10 cellular contexts compared by ENCODE assay signal in the genomic region with DNA sequence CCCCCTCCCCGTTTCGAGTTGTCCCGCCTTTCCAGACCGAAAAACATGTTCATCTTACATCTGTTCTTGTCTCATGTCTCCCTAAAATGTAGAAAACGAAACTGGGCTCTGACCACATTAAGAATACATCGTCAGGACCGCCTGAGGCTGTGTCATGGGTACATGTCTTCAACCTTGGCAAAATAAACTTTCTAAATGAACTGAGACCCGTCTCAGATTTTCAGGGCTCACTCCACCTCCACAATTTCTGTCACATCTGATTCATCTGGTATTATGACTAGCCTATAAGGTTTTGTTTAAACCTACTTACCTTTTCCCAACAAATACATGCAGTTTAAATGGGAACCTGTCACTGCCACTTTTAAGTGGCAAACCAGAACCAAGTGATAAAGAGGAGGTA. TPM values are rescaled to one million over a fixed set of nuclear protein-coding genes. Genes with fewer than 3 reads are reported as not detected.
DNase-seq lines count a peak whose midpoint lies in the region; ATAC-seq, FAIRE-seq and TF ChIP-seq lines count a peak whose summit lies in the region.
"Had no signal": no experiment of that assay in that cellular context is flagged by ENCODE, and none has a peak within 500 bp of the region (broad histone marks: within the 10 kb centered on the region; RNA-seq: fewer than 3 reads in every experiment).

No MANE protein-coding gene starts in this region.

- TF ChIP-seq CTCF in RWPE1 (conservative IDR thresholded peaks at IDR 0.05; ENCODE audit: low read depth): no peak
- no peak for TF ChIP-seq CTCF in epithelial cell of esophagus (IDR thresholded peaks at IDR 0.05; ENCODE audit: insufficient read depth, low read depth, low read length, missing control alignments)

- peak; percentile 40 for DNase-seq in activated CD4-positive, alpha-beta T cell treated with anti-CD3 and anti-CD28 coated beads for 36 hours
- no peak for DNase-seq in activated CD4-positive, alpha-beta T cell treated with anti-CD3 and anti-CD28 coated beads, Interleukin-2, amount 50 U/mL, for 48 hours
- DNase-seq in RWPE1 (ENCODE audit: low spot score) (no peak), epithelial cell of esophagus (ENCODE audit: low read depth) (no peak), small intestine (no peak), DMS 273 treated with DMSO at 0.1 percent for 48 hours (lab: John Stamatoyannopoulos, UW) (no peak)
- no peak for DNase-seq in effector CD4-positive, alpha-beta T cell
- DNase-seq: OCI-M1 had no signal

- peaks cover 0 to 2% of the 10 kb centered on the region in 2 donors for H3K4me1 ChIP-seq in small intestine (ENCODE audit: control insufficient read depth in 2 of 2, insufficient read depth in 1 of 2, low read depth in 1 of 2, low read length in 1 of 2)

- peak overlapping the region; percentile 84 for H3K4me3 Mint-ChIP-seq in activated CD4-positive, alpha-beta T cell treated with anti-CD3 and anti-CD28 coated beads for 36 hours

- H3K27me3 ChIP-seq in small intestine (ENCODE audit: control insufficient read depth in 2 of 2, insufficient read depth in 2 of 2, low read length in 2 of 2): no peaks in the 10 kb centered on the region

- H3K27ac ChIP-seq in RWPE1 (peak overlapping the region; percentile 48; the same call in 1 of the 2 replicates), small intestine (ENCODE audit: low read depth in 1 of 2, low read length in 1 of 2) (peak overlapping the region; percentile 36 to 66)

- peaks cover 31% of the 10 kb centered on the region for H3K9me3 Mint-ChIP-seq in activated CD4-positive, alpha-beta T cell treated with anti-CD3 and anti-CD28 coated beads for 36 hours (ENCODE audit: low read depth)

- peaks cover 24% of the 10 kb centered on the region for H3K4me1 Mint-ChIP-seq in activated CD4-positive, alpha-beta T cell treated with anti-CD3 and anti-CD28 coated beads for 36 hours

- POLR2A ChIA-PET in activated CD4-positive, alpha-beta T cell treated with anti-CD3 and anti-CD28 coated beads for 36 hours (lab: Charles Lee): no interaction called here
- POLR2A ChIA-PET in RWPE1 (lab: Yijun Ruan, JAX; ENCODE audit: low non-redundant PET): no interaction called here

- H3K9me3 ChIP-seq in small intestine (ENCODE audit: control insufficient read depth, low read depth): no peaks in the 10 kb centered on the region

- 67 to 80% (median 68%) methylated on average over 8 of the region's 8 CpGs for WGBS in small intestine, 3 donors

- peaks cover 31% of the 10 kb centered on the region for H3K36me3 Mint-ChIP-seq in activated CD4-positive, alpha-beta T cell treated with anti-CD3 and anti-CD28 coated beads for 36 hours (ENCODE audit: low read depth)

- intact Hi-C loops in activated CD4-positive, alpha-beta T cell treated with anti-CD3 and anti-CD28 coated beads for 36 hours (cut with DNase I, micrococcal nuclease): loop anchor here in 1 of 2 experiments (1.0 to 2.0 kb wide), 2 partner anchors 160 to 182 kb away; a partner anchor contains a TSS

- peak; percentile 74 for ATAC-seq in activated CD4-positive, alpha-beta T cell treated with anti-CD3 and anti-CD28 coated beads for 36 hours
- no peak for ATAC-seq in GM19467 (IDR thresholded peaks at IDR 0.05; ENCODE audit: unreplicated experiment)

- CTCF ChIA-PET in activated CD4-positive, alpha-beta T cell treated with anti-CD3 and anti-CD28 coated beads for 36 hours (lab: Charles Lee): interaction anchor here (0.7 to 0.8 kb wide), 2 partner anchors 39 to 252 kb away, joined by 3 read pairs; no protein-coding TSS in a partner anchor
- CTCF ChIA-PET in RWPE1 (lab: Yijun Ruan, JAX): interaction anchor here (0.7 kb wide), 1 partner anchor 10 kb away, joined by 4 read pairs; no protein-coding TSS in a partner anchor

- FAIRE-seq in small intestine (lab: Jason Lieb, UNC): no peak

- H3K4me3 ChIP-seq in epithelial cell of esophagus (ENCODE audit: low read length) (peak overlapping the region; percentile 75), small intestine (ENCODE audit: low read depth in 1 of 2, low read length in 2 of 2) (peak overlapping the region; percentile 51 to 69)

- peak overlapping the region; percentile 93 for H3K27ac Mint-ChIP-seq in activated CD4-positive, alpha-beta T cell treated with anti-CD3 and anti-CD28 coated beads for 36 hours

- peaks cover 0 to 4% of the 10 kb centered on the region in 2 donors for H3K36me3 ChIP-seq in small intestine (ENCODE audit: control insufficient read depth in 2 of 2, insufficient read depth in 2 of 2, low read length in 2 of 2)

- H3K27me3 Mint-ChIP-seq in activated CD4-positive, alpha-beta T cell treated with anti-CD3 and anti-CD28 coated beads for 36 hours: peaks cover 11% of the 10 kb centered on the region

RNA-seq across cellular contexts. Expression of a gene that starts 0.6 kb away (rescaled TPM):
- total RNA-seq in activated CD4-positive, alpha-beta T cell treated with anti-CD3 and anti-CD28 coated beads for 36 hours: 1 to 10 TPM; 7.4 to 8.2 TPM
- polyA plus RNA-seq in small intestine: 1 to 10 TPM; 1.6 to 6.0 (median 4.6) TPM

RNA-seq across cellular contexts. Expression of a gene that starts 24.4 kb away (rescaled TPM):
- not detected for total RNA-seq in activated CD4-positive, alpha-beta T cell treated with anti-CD3 and anti-CD28 coated beads for 36 hours
- 100 to 1,000 TPM; 119 to 250 (median 246) TPM for polyA plus RNA-seq in small intestine
- total RNA-seq: A172 had no signal
